In genomic region chr1:182676321-182676720, GRCh38 we compare ENCODE assay signal across 2 cellular contexts.
TF ChIP-seq lines count a peak whose summit lies in the region.

No MANE protein-coding gene starts in this region.

TF ChIP-seq in liver, 16 proteins besides CTCF, POLR2A, EP300 and RAD21 (continued from another document):
- no peak for TF ChIP-seq ZBTB33 (IDR thresholded peaks at IDR 0.05)
- peak; percentile 61 for TF ChIP-seq NR2F2 (IDR thresholded peaks at IDR 0.05)

TF ChIP-seq in HepG2, 621 proteins besides CTCF, POLR2A, EP300 and RAD21 (continued from another document):
- TF ChIP-seq, protein P1, sequence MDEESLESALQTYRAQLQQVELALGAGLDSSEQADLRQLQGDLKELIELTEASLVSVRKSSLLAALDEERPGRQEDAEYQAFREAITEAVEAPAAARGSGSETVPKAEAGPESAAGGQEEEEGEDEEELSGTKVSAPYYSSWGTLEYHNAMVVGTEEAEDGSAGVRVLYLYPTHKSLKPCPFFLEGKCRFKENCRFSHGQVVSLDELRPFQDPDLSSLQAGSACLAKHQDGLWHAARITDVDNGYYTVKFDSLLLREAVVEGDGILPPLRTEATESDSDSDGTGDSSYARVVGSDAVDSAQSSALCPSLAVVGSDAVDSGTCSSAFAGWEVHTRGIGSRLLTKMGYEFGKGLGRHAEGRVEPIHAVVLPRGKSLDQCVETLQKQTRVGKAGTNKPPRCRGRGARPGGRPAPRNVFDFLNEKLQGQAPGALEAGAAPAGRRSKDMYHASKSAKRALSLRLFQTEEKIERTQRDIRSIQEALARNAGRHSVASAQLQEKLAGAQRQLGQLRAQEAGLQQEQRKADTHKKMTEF (CRISPR knock-in tag; IDR thresholded peaks at IDR 0.05), result no peak
